Comparison of ENCODE assay signal across 9 cellular contexts in the genomic region with DNA sequence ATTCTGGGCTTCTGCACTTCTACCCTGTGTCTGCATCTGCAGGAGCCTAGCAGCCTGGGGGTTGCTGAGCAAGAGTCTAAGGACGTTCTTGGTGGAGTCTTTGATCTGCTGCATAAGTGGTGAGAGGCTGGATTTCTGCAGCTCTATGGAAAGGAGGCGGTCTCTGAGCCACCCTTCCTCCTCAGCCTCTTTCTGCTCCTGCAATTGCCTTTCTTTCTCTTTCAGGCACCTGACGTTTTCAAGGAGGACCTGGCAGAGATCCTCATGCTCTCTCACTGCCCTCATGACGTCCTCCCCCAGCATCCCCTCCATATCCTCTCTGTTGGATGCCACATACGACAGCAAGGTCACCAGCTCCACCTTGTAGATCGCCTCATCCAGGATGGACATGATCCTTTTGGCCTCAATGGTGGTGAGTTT. TPM values are rescaled to one million over a fixed set of nuclear protein-coding genes. Genes with fewer than 3 reads are reported as not detected.
A peak's percentile ranks its signal among the peaks of the same experiment; 100 is the strongest.
DNase-seq lines count a peak whose midpoint lies in the region; ATAC-seq and TF ChIP-seq lines count a peak whose summit lies in the region.
"Had no signal": no experiment of that assay in that cellular context is flagged by ENCODE, and none has a peak within 500 bp of the region (broad histone marks: within the 10 kb centered on the region; RNA-seq: fewer than 3 reads in every experiment).

No MANE protein-coding gene starts in this region.

- H3K4me1 ChIP-seq in skeletal muscle tissue (ENCODE audit: control insufficient read depth in 3 of 3, insufficient read depth in 3 of 3, low read length in 3 of 3) = peaks cover 7 to 13% (median 9%) of the 10 kb centered on the region in 3 donors

- H3K27me3 Mint-ChIP-seq in activated CD8-positive, alpha-beta memory T cell treated with anti-CD3 and anti-CD28 coated beads, Interleukin-2, amount 10 ng/mL, durations not matched to agents 7 days and 5 days = no peaks in the 10 kb centered on the region
- no peaks in the 10 kb centered on the region for H3K27me3 Mint-ChIP-seq in activated CD8-positive, alpha-beta T cell treated with anti-CD3 and anti-CD28 coated beads for 36 hours

- CTCF ChIA-PET in activated CD8-positive, alpha-beta memory T cell treated with anti-CD3 and anti-CD28 coated beads, Interleukin-2, amount 10 ng/mL, durations not matched to agents 7 days and 5 days (lab: Charles Lee) = interaction anchor here (0.7 to 4.5 kb wide), 9 partner anchors 8 to 218 kb away, joined by 3 to 31 read pairs (median 3); a partner anchor contains a TSS
- CTCF ChIA-PET in activated CD8-positive, alpha-beta T cell treated with anti-CD3 and anti-CD28 coated beads for 36 hours (lab: Charles Lee) = interaction anchor here (1.0 to 2.0 kb wide), 5 partner anchors 11 to 159 kb away, joined by 3 to 9 read pairs (median 4); no protein-coding TSS in a partner anchor

- TF ChIP-seq CTCF in activated CD8-positive, alpha-beta T cell treated with anti-CD3 and anti-CD28 coated beads for 36 hours (IDR thresholded peaks at IDR 0.05) = no peak

- peak overlapping the region; percentile 90 for H3K27ac Mint-ChIP-seq in activated CD8-positive, alpha-beta memory T cell treated with anti-CD3 and anti-CD28 coated beads, Interleukin-2, amount 10 ng/mL, durations not matched to agents 7 days and 5 days
- H3K27ac Mint-ChIP-seq in activated CD8-positive, alpha-beta T cell treated with anti-CD3 and anti-CD28 coated beads for 36 hours = peak overlapping the region; percentile 92

- peak; percentile 21 for ATAC-seq in activated CD8-positive, alpha-beta memory T cell treated with anti-CD3 and anti-CD28 coated beads, Interleukin-2, amount 10 ng/mL, durations not matched to agents 7 days and 5 days
- peak; percentile 0 for ATAC-seq in HG03571 (IDR thresholded peaks at IDR 0.05; ENCODE audit: unreplicated experiment)
- peak; percentile 12 for ATAC-seq in activated CD8-positive, alpha-beta T cell treated with anti-CD3 and anti-CD28 coated beads for 36 hours

- H3K27ac ChIP-seq in skeletal muscle tissue (ENCODE audit: low read depth, low read length) = peak overlapping the region; percentile 72

- peaks cover 3% of the 10 kb centered on the region for H3K9me3 Mint-ChIP-seq in activated CD8-positive, alpha-beta memory T cell treated with anti-CD3 and anti-CD28 coated beads, Interleukin-2, amount 10 ng/mL, durations not matched to agents 7 days and 5 days (ENCODE audit: low read depth)
- H3K9me3 Mint-ChIP-seq in activated CD8-positive, alpha-beta T cell treated with anti-CD3 and anti-CD28 coated beads for 36 hours = peaks cover 4% of the 10 kb centered on the region

- peak overlapping the region in 1 of 3 donors; percentile 6 for H3K4me3 ChIP-seq in skeletal muscle tissue (ENCODE audit: low read length in 3 of 3)
- H3K4me3 ChIP-seq: lower lobe of right lung had no signal

- POLR2A ChIA-PET in activated CD8-positive, alpha-beta T cell treated with anti-CD3 and anti-CD28 coated beads for 36 hours (lab: Charles Lee) = interaction anchor here (0.6 to 3.4 kb wide), 8 partner anchors 9 to 194 kb away, joined by 3 to 21 read pairs (median 8); a partner anchor contains a TSS

- peak; percentile 59 for DNase-seq in activated CD8-positive, alpha-beta memory T cell treated with anti-CD3 and anti-CD28 coated beads, Interleukin-2, amount 10 ng/mL, durations not matched to agents 7 days and 5 days
- no peak for DNase-seq in activated CD8-positive, alpha-beta memory T cell treated with anti-CD3 and anti-CD28 coated beads for 24 hours
- peak; percentile 41 for DNase-seq in activated CD8-positive, alpha-beta T cell treated with anti-CD3 and anti-CD28 coated beads for 36 hours
- no peak for DNase-seq in stimulated activated CD4-positive, alpha-beta T cell treated with anti-CD3 and anti-CD28 coated beads, Interleukin-2, amount 100 ng/mL, for 48 hours
- DNase-seq in D341Med (ENCODE audit: low spot score) (no peak), NCI-H1048 (lab: John Stamatoyannopoulos, UW) (no peak)
- DNase-seq: lower lobe of right lung had no signal

- no peak overlapping the region for H3K9ac ChIP-seq in skeletal muscle tissue (ENCODE audit: low read depth in 1 of 3, low read length in 3 of 3)

- peaks cover 70% of the 10 kb centered on the region for H3K4me1 Mint-ChIP-seq in activated CD8-positive, alpha-beta memory T cell treated with anti-CD3 and anti-CD28 coated beads, Interleukin-2, amount 10 ng/mL, durations not matched to agents 7 days and 5 days
- peaks cover 45% of the 10 kb centered on the region for H3K4me1 Mint-ChIP-seq in activated CD8-positive, alpha-beta T cell treated with anti-CD3 and anti-CD28 coated beads for 36 hours (ENCODE audit: low read depth)

- H3K4me3 Mint-ChIP-seq in activated CD8-positive, alpha-beta memory T cell treated with anti-CD3 and anti-CD28 coated beads, Interleukin-2, amount 10 ng/mL, durations not matched to agents 7 days and 5 days = no peak overlapping the region
- peak overlapping the region; percentile 37 for H3K4me3 Mint-ChIP-seq in activated CD8-positive, alpha-beta T cell treated with anti-CD3 and anti-CD28 coated beads for 36 hours

- H3K36me3 ChIP-seq in skeletal muscle tissue (ENCODE audit: control insufficient read depth in 3 of 3, insufficient read depth in 3 of 3, low read length in 3 of 3) = no peaks in the 10 kb centered on the region
- H3K36me3 ChIP-seq: lower lobe of right lung had no signal

- no peaks in the 10 kb centered on the region for H3K27me3 ChIP-seq in skeletal muscle tissue (ENCODE audit: control insufficient read depth in 3 of 3, insufficient read depth in 3 of 3, low read length in 3 of 3)

- H3K36me3 Mint-ChIP-seq in activated CD8-positive, alpha-beta memory T cell treated with anti-CD3 and anti-CD28 coated beads, Interleukin-2, amount 10 ng/mL, durations not matched to agents 7 days and 5 days = peaks cover 17% of the 10 kb centered on the region
- no peaks in the 10 kb centered on the region for H3K36me3 Mint-ChIP-seq in activated CD8-positive, alpha-beta T cell treated with anti-CD3 and anti-CD28 coated beads for 36 hours (ENCODE audit: low read depth)

- intact Hi-C loops in activated CD8-positive, alpha-beta T cell treated with anti-CD3 and anti-CD28 coated beads for 36 hours (cut with micrococcal nuclease) = loop anchor here (2.0 to 5.0 kb wide), 2 partner anchors 15 to 55 kb away; no protein-coding TSS in a partner anchor

- H3K9me3 ChIP-seq in skeletal muscle tissue (ENCODE audit: control insufficient read depth in 3 of 3, low read length in 3 of 3) = no peaks in the 10 kb centered on the region
- H3K9me3 ChIP-seq: lower lobe of right lung had no signal

RNA-seq across cellular contexts. Expression of a gene that starts 13.6 kb away (rescaled TPM):
- 10 to 100 TPM; 21.4 to 23.3 TPM for total RNA-seq in activated CD8-positive, alpha-beta memory T cell treated with anti-CD3 and anti-CD28 coated beads, Interleukin-2, amount 10 ng/mL, durations not matched to agents 7 days and 5 days
- 10 to 100 TPM; 29.9 to 33.5 TPM for total RNA-seq in activated CD8-positive, alpha-beta T cell treated with anti-CD3 and anti-CD28 coated beads for 36 hours
- total RNA-seq in skeletal muscle tissue = 11.0 TPM

RNA-seq across cellular contexts. Expression of a gene that starts 22.1 kb away (rescaled TPM):
- total RNA-seq in activated CD8-positive, alpha-beta memory T cell treated with anti-CD3 and anti-CD28 coated beads, Interleukin-2, amount 10 ng/mL, durations not matched to agents 7 days and 5 days = 10 to 100 TPM; 23.1 to 29.6 TPM
- 10 to 100 TPM; 18.5 to 19.1 TPM for total RNA-seq in activated CD8-positive, alpha-beta T cell treated with anti-CD3 and anti-CD28 coated beads for 36 hours
- 10.4 TPM for total RNA-seq in skeletal muscle tissue

RNA-seq across cellular contexts. Expression of a gene that starts 22.4 kb away (rescaled TPM):
- 10 to 100 TPM; 71.5 to 99.0 TPM for total RNA-seq in activated CD8-positive, alpha-beta memory T cell treated with anti-CD3 and anti-CD28 coated beads, Interleukin-2, amount 10 ng/mL, durations not matched to agents 7 days and 5 days
- 100 to 1,000 TPM; 112 to 133 TPM for total RNA-seq in activated CD8-positive, alpha-beta T cell treated with anti-CD3 and anti-CD28 coated beads for 36 hours
- 29.7 TPM for total RNA-seq in skeletal muscle tissue

RNA-seq across cellular contexts. Expression of a gene that starts 58.1 kb away (rescaled TPM):
- not detected for total RNA-seq in activated CD8-positive, alpha-beta memory T cell treated with anti-CD3 and anti-CD28 coated beads, Interleukin-2, amount 10 ng/mL, durations not matched to agents 7 days and 5 days
- total RNA-seq in activated CD8-positive, alpha-beta T cell treated with anti-CD3 and anti-CD28 coated beads for 36 hours = 1 to 10 TPM; 1.7 to 1.9 TPM
- total RNA-seq in skeletal muscle tissue = not detected

Comparison
In these comparisons a context has a peak if more than half of its experiments do, and no peak if none do; other contexts are left out.
1. DNase-seq: peak in activated CD8-positive, alpha-beta memory T cell treated with anti-CD3 and anti-CD28 coated beads, Interleukin-2, amount 10 ng/mL, durations not matched to agents 7 days and 5 days (single experiment) and activated CD8-positive, alpha-beta T cell treated with anti-CD3 and anti-CD28 coated beads for 36 hours (single experiment); none in activated CD8-positive, alpha-beta memory T cell treated with anti-CD3 and anti-CD28 coated beads for 24 hours (single experiment), stimulated activated CD4-positive, alpha-beta T cell treated with anti-CD3 and anti-CD28 coated beads, Interleukin-2, amount 100 ng/mL, for 48 hours (0 of 2), D341Med (single experiment) and NCI-H1048 (single experiment).
2. Peak in every context shown above with its lines, with median percentiles within 50 percentile points of each other: ATAC-seq.